ENCODE assay signal across 7 cellular contexts in genomic region chr6:142819603-142820335, GRCh38.
DNase-seq lines count a peak whose midpoint lies in the region; ATAC-seq lines count a peak whose summit lies in the region.

No MANE protein-coding gene starts in this region.

- peak; percentile 55 for ATAC-seq in GM18508 (IDR thresholded peaks at IDR 0.05; ENCODE audit: insufficient read depth, unreplicated experiment)
- ATAC-seq in HG02623 (IDR thresholded peaks at IDR 0.05; ENCODE audit: unreplicated experiment) = peak; percentile 75

- DNase-seq in NCI-H2196 (lab: John Stamatoyannopoulos, UW; ENCODE audit: unreplicated experiment) (peak; percentile 46), iris pigment epithelial cell (ENCODE audit: low read depth) (peak; percentile 67), midbrain (lab: John Stamatoyannopoulos, UW) (no peak)
- peak; percentile 13 for DNase-seq in activated gamma-delta T cell treated with anti-CD3 and anti-CD28 coated beads, Interleukin-2, amount 50 U/mL, for 16 hours (ENCODE audit: low read depth)
- peak; percentile 32 for DNase-seq in stimulated activated CD8-positive, alpha-beta memory T cell treated with anti-CD3 and anti-CD28 coated beads, Interleukin-12 subunit alpha, Interleukin-12 subunit beta, amount 100 ng/mL, for 1 hour (ENCODE audit: low read depth)
